1 cellular context compared by ENCODE assay signal in the genomic region with DNA sequence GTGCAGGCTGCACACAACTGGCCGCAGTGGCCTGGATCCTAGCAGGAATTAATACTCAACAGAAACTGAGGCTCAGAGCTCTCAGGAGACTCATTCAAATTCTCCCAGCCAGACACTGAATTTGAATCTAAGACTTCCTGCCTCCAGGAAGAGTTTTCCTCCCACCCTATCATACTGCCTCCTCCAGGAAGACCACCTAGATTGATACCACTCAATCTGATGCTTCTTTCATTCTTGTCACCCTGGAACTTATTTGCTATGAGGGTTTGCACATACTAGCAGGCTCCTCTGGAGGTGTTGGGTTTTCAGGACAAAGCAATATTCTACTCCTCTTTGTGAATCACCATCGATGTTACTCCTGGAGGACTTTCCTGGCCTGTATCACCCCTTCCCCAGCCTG.
TF ChIP-seq lines count a peak whose summit lies in the region.

No MANE protein-coding gene starts in this region.

TF ChIP-seq in HepG2, 621 proteins besides CTCF, POLR2A, EP300 and RAD21:
- TF ChIP-seq ZFP36 (IDR thresholded peaks at IDR 0.05; ENCODE audit: borderline replicate concordance, low read depth, low read length, partially characterized antibody) (peak; percentile 72), ZNF891 (CRISPR knock-in tag; IDR thresholded peaks at IDR 0.05) (no peak)
TF ChIP-seq in HepG2: peak in this region for 1.
